ENCODE assay signal across 32 cellular contexts in genomic region chr7:121037828-121038716, GRCh38. TPM values are rescaled to one million over a fixed set of nuclear protein-coding genes. Genes with fewer than 3 reads are reported as not detected.
"Had no signal": no experiment of that assay in that cellular context is flagged by ENCODE, and none has a peak within 500 bp of the region (broad histone marks: within the 10 kb centered on the region; RNA-seq: fewer than 3 reads in every experiment).

No MANE protein-coding gene starts in this region.

- H3K27me3 ChIP-seq: ascending aorta, breast epithelium, cardiac muscle cell, colonic mucosa, heart right ventricle had no signal

- H3K4me3 ChIP-seq: ascending aorta, breast epithelium, cardiac muscle cell, colonic mucosa, heart right ventricle had no signal

- H3K4me1 ChIP-seq: breast epithelium, colonic mucosa had no signal

- H3K27ac ChIP-seq: ascending aorta, breast epithelium, cardiac muscle cell, colonic mucosa, VCaP had no signal

- DNase-seq: activated CD4-positive, alpha-beta memory T cell treated with anti-CD3 and anti-CD28 coated beads, Interleukin-2, amount 10 ng/mL, durations not matched to agents 7 days and 5 days; activated CD4-positive, alpha-beta T cell treated with anti-CD3 and anti-CD28 coated beads for 1 hour; activated CD4-positive, alpha-beta T cell treated with anti-CD3 and anti-CD28 coated beads for 4 hours; activated CD4-positive, alpha-beta T cell treated with anti-CD3 and anti-CD28 coated beads, Interleukin-2, amount 10 ng/mL, durations not matched to agents 7 days and 5 days; activated CD4-positive, alpha-beta T cell treated with anti-CD3 and anti-CD28 coated beads, Interleukin-2, amount 50 U/mL, for 4 hours; activated CD8-positive, alpha-beta memory T cell treated with anti-CD3 and anti-CD28 coated beads, Interleukin-2, amount 50 U/mL, for 48 hours; activated gamma-delta T cell; activated naive CD4-positive, alpha-beta T cell; activated naive CD4-positive, alpha-beta T cell treated with anti-CD3 and anti-CD28 coated beads, Interleukin-2, amount 10 ng/mL, durations not matched to agents 7 days and 5 days; activated naive CD8-positive, alpha-beta T cell treated with anti-CD3 and anti-CD28 coated beads, Interleukin-2, amount 10 ng/mL, durations not matched to agents 7 days and 5 days; activated T-cell treated with anti-CD3 and anti-CD28 coated beads for 4 hours; activated T-cell treated with anti-CD3 and anti-CD28 coated beads, Interleukin-2, amount 50 U/mL, for 24 hours; activated T-cell treated with anti-CD3 and anti-CD28 coated beads, Interleukin-2, amount 50 U/mL, for 72 hours; central memory CD4-positive, alpha-beta T cell; cerebellar nuclear complex; colonic mucosa; effector memory CD4-positive, alpha-beta T cell; endodermal cell; foreskin fibroblast; glutamatergic neuron; heart right ventricle; T-helper 2 cell had no signal

- ATAC-seq: activated naive CD4-positive, alpha-beta T cell treated with anti-CD3 and anti-CD28 coated beads, Interleukin-2, amount 50 U/mL, for 72 hours; activated T-cell treated with anti-CD3 and anti-CD28 coated beads, Interleukin-2, amount 50 U/mL, for 72 hours; esophagus mucosa; WTC11 had no signal

- FAIRE-seq: frontal cortex, TTC549 had no signal

- H3K36me3 ChIP-seq: ascending aorta, breast epithelium, cardiac muscle cell, colonic mucosa, heart right ventricle had no signal

- H3K9me3 ChIP-seq: ascending aorta, breast epithelium, colonic mucosa had no signal

RNA-seq across cellular contexts. Expression of gene CPED1, which starts 49.6 kb away (rescaled TPM):
- total RNA-seq: activated CD4-positive, alpha-beta memory T cell treated with anti-CD3 and anti-CD28 coated beads, Interleukin-2, amount 10 ng/mL, durations not matched to agents 7 days and 5 days; activated naive CD4-positive, alpha-beta T cell treated with anti-CD3 and anti-CD28 coated beads, Interleukin-2, amount 50 U/mL, for 72 hours; activated naive CD8-positive, alpha-beta T cell treated with anti-CD3 and anti-CD28 coated beads, Interleukin-2, amount 10 ng/mL, durations not matched to agents 7 days and 5 days; activated T-cell treated with anti-CD3 and anti-CD28 coated beads, Interleukin-2, amount 50 U/mL, for 72 hours; T-helper 1 cell treated with Interleukin-12 subunit alpha and Interleukin-12 subunit beta and Interleukin-4 antibody, amounts not matched to agents 30 ng/mL and 1 ng/mL, for 36 hours had no signal
